ENCODE assay signal across 2 cellular contexts in the genomic region with DNA sequence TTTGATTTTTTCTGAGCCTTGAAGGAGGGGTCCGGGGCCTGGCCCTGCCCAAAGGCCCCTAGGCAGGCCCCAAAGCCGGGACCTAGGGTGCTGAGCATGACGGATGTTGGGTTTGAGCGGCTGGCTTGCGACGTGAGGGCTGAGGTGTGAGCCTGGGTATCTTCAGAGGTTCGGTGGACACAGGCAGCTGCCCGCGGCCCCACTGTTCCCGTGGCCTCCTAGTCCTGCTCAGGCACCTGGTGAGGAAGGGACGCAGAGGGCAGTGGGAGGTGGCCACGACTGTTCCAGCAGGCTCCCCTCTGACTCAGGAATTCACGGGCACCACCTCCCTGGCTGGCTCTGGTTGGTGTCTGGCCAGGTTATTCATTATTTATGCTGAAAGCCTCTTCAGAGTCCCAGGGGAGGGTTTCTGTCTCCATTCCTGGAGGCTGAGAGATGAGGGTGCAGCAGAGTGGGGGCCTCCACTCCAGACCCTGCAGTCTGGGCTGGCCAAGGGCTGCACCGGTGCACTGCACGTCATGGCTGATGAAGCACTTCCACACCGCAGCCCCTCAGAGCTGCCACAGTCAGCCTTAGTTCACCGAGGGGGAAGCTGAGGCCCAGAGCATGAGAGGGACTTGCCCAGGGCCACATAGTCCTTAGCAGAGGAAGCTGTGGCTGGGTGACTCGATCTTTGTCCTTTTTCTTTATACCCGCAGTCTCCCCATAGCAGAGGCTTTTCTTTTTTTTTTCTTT.
TF ChIP-seq lines count a peak whose summit lies in the region.

No MANE protein-coding gene starts in this region.

TF ChIP-seq in IMR-90, 13 proteins besides CTCF, POLR2A, EP300 and RAD21:
- TF ChIP-seq RFX5 (IDR thresholded peaks at IDR 0.05; ENCODE audit: low read depth, low read length): no peak
- TF ChIP-seq RCOR1 (IDR thresholded peaks at IDR 0.05; ENCODE audit: insufficient replicate concordance, low read length): no peak
- TF ChIP-seq NFE2L2 (IDR thresholded peaks at IDR 0.05; ENCODE audit: low read depth, low read length): no peak
- no peak for TF ChIP-seq MAFK (IDR thresholded peaks at IDR 0.05; ENCODE audit: low read depth, low read length)
- no peak for TF ChIP-seq SMC3 (IDR thresholded peaks at IDR 0.05; ENCODE audit: low read depth, low read length)
- no peak for TF ChIP-seq BHLHE40 (IDR thresholded peaks at IDR 0.05; ENCODE audit: low read depth, low read length)
- TF ChIP-seq, protein P1, sequence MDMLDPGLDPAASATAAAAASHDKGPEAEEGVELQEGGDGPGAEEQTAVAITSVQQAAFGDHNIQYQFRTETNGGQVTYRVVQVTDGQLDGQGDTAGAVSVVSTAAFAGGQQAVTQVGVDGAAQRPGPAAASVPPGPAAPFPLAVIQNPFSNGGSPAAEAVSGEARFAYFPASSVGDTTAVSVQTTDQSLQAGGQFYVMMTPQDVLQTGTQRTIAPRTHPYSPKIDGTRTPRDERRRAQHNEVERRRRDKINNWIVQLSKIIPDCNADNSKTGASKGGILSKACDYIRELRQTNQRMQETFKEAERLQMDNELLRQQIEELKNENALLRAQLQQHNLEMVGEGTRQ (IDR thresholded peaks at IDR 0.05; ENCODE audit: low read depth, low read length): no peak
- TF ChIP-seq, protein P2, sequence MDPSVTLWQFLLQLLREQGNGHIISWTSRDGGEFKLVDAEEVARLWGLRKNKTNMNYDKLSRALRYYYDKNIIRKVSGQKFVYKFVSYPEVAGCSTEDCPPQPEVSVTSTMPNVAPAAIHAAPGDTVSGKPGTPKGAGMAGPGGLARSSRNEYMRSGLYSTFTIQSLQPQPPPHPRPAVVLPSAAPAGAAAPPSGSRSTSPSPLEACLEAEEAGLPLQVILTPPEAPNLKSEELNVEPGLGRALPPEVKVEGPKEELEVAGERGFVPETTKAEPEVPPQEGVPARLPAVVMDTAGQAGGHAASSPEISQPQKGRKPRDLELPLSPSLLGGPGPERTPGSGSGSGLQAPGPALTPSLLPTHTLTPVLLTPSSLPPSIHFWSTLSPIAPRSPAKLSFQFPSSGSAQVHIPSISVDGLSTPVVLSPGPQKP (IDR thresholded peaks at IDR 0.05; ENCODE audit: borderline replicate concordance, low read depth, low read length): no peak
- TF ChIP-seq CEBPB (IDR thresholded peaks at IDR 0.05; ENCODE audit: low read depth, low read length): no peak
- no peak for TF ChIP-seq MAZ (IDR thresholded peaks at IDR 0.05; ENCODE audit: borderline replicate concordance, low read depth, low read length)
- TF ChIP-seq CHD1 (IDR thresholded peaks at IDR 0.05; ENCODE audit: low read depth, low read length): no peak
- no peak for TF ChIP-seq MXI1 (IDR thresholded peaks at IDR 0.05; ENCODE audit: borderline replicate concordance, low read depth, low read length)
TF ChIP-seq in IMR-90: peak in this region for 0.

TF ChIP-seq in GM12878, 131 proteins besides CTCF, POLR2A, EP300 and RAD21:
- TF ChIP-seq, protein P3, sequence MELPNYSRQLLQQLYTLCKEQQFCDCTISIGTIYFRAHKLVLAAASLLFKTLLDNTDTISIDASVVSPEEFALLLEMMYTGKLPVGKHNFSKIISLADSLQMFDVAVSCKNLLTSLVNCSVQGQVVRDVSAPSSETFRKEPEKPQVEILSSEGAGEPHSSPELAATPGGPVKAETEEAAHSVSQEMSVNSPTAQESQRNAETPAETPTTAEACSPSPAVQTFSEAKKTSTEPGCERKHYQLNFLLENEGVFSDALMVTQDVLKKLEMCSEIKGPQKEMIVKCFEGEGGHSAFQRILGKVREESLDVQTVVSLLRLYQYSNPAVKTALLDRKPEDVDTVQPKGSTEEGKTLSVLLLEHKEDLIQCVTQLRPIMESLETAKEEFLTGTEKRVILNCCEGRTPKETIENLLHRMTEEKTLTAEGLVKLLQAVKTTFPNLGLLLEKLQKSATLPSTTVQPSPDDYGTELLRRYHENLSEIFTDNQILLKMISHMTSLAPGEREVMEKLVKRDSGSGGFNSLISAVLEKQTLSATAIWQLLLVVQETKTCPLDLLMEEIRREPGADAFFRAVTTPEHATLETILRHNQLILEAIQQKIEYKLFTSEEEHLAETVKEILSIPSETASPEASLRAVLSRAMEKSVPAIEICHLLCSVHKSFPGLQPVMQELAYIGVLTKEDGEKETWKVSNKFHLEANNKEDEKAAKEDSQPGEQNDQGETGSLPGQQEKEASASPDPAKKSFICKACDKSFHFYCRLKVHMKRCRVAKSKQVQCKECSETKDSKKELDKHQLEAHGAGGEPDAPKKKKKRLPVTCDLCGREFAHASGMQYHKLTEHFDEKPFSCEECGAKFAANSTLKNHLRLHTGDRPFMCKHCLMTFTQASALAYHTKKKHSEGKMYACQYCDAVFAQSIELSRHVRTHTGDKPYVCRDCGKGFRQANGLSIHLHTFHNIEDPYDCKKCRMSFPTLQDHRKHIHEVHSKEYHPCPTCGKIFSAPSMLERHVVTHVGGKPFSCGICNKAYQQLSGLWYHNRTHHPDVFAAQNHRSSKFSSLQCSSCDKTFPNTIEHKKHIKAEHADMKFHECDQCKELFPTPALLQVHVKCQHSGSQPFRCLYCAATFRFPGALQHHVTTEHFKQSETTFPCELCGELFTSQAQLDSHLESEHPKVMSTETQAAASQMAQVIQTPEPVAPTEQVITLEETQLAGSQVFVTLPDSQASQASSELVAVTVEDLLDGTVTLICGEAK (IDR thresholded peaks at IDR 0.05; ENCODE audit: borderline replicate concordance): no peak
- TF ChIP-seq RAD51 (IDR thresholded peaks at IDR 0.05) (no peak), WRNIP1 (IDR thresholded peaks at IDR 0.05; ENCODE audit: borderline replicate concordance, low read depth, low read length) (no peak), SMARCA5 (IDR thresholded peaks at IDR 0.05) (no peak), IKZF2 (IDR thresholded peaks at IDR 0.05) (no peak), SMAD5 (IDR thresholded peaks at IDR 0.05; ENCODE audit: low read depth) (no peak), SREBF2 (IDR thresholded peaks at IDR 0.05; ENCODE audit: low read length) (no peak), NR2C2 (IDR thresholded peaks at IDR 0.05; ENCODE audit: borderline replicate concordance, control insufficient read depth, insufficient read length, low read depth) (no peak), TCF3 (IDR thresholded peaks at IDR 0.05; ENCODE audit: borderline replicate concordance, insufficient read depth, low read depth, low read length) (no peak), EED (IDR thresholded peaks at IDR 0.05; ENCODE audit: low read depth) (no peak), NFXL1 (IDR thresholded peaks at IDR 0.05; ENCODE audit: borderline replicate concordance) (no peak)
- TF ChIP-seq, protein P4, sequence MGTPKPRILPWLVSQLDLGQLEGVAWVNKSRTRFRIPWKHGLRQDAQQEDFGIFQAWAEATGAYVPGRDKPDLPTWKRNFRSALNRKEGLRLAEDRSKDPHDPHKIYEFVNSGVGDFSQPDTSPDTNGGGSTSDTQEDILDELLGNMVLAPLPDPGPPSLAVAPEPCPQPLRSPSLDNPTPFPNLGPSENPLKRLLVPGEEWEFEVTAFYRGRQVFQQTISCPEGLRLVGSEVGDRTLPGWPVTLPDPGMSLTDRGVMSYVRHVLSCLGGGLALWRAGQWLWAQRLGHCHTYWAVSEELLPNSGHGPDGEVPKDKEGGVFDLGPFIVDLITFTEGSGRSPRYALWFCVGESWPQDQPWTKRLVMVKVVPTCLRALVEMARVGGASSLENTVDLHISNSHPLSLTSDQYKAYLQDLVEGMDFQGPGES (IDR thresholded peaks at IDR 0.05): no peak
- TF ChIP-seq, protein P5, sequence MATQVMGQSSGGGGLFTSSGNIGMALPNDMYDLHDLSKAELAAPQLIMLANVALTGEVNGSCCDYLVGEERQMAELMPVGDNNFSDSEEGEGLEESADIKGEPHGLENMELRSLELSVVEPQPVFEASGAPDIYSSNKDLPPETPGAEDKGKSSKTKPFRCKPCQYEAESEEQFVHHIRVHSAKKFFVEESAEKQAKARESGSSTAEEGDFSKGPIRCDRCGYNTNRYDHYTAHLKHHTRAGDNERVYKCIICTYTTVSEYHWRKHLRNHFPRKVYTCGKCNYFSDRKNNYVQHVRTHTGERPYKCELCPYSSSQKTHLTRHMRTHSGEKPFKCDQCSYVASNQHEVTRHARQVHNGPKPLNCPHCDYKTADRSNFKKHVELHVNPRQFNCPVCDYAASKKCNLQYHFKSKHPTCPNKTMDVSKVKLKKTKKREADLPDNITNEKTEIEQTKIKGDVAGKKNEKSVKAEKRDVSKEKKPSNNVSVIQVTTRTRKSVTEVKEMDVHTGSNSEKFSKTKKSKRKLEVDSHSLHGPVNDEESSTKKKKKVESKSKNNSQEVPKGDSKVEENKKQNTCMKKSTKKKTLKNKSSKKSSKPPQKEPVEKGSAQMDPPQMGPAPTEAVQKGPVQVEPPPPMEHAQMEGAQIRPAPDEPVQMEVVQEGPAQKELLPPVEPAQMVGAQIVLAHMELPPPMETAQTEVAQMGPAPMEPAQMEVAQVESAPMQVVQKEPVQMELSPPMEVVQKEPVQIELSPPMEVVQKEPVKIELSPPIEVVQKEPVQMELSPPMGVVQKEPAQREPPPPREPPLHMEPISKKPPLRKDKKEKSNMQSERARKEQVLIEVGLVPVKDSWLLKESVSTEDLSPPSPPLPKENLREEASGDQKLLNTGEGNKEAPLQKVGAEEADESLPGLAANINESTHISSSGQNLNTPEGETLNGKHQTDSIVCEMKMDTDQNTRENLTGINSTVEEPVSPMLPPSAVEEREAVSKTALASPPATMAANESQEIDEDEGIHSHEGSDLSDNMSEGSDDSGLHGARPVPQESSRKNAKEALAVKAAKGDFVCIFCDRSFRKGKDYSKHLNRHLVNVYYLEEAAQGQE (IDR thresholded peaks at IDR 0.05; ENCODE audit: low read depth, low read length): no peak
